ENCODE assay signal across 1 cellular context in genomic region chr11:1571760-1572199, GRCh38.
TF ChIP-seq lines count a peak whose summit lies in the region.

No MANE protein-coding gene starts in this region.

TF ChIP-seq in H1, 55 proteins besides CTCF, POLR2A, EP300 and RAD21:
- TF ChIP-seq KDM1A (IDR thresholded peaks at IDR 0.05; ENCODE audit: borderline replicate concordance, low read length) = no peak
- no peak for TF ChIP-seq SUZ12 (IDR thresholded peaks at IDR 0.05; ENCODE audit: low read length)
- no peak for TF ChIP-seq JUND (IDR thresholded peaks at IDR 0.05; ENCODE audit: low read length)
- no peak for TF ChIP-seq KDM4A (IDR thresholded peaks at IDR 0.05; ENCODE audit: low read depth, low read length, severe bottlenecking)
- TF ChIP-seq YY1 (IDR thresholded peaks at IDR 0.05; ENCODE audit: low read depth, low read length) = no peak
- TF ChIP-seq GTF2F1 (IDR thresholded peaks at IDR 0.05; ENCODE audit: borderline replicate concordance, low read depth, low read length) = no peak
- TF ChIP-seq TBP (IDR thresholded peaks at IDR 0.05; ENCODE audit: low read depth, low read length) = no peak
- no peak for TF ChIP-seq NRF1 (IDR thresholded peaks at IDR 0.05; ENCODE audit: low read depth, low read length)
- TF ChIP-seq SIX5 (IDR thresholded peaks at IDR 0.05; ENCODE audit: low read depth, low read length) = no peak
- no peak for TF ChIP-seq HDAC6 (IDR thresholded peaks at IDR 0.05; ENCODE audit: low read depth, low read length)
- TF ChIP-seq GABPA (IDR thresholded peaks at IDR 0.05; ENCODE audit: borderline replicate concordance, insufficient read depth, low read length) = no peak
- TF ChIP-seq ATF3 (IDR thresholded peaks at IDR 0.05; ENCODE audit: insufficient read depth, low read depth, low read length) = no peak
- TF ChIP-seq SAP30 (IDR thresholded peaks at IDR 0.05; ENCODE audit: insufficient read depth, insufficient replicate concordance, low read length) = no peak
- TF ChIP-seq CEBPB (IDR thresholded peaks at IDR 0.05; ENCODE audit: low read depth, low read length) = no peak
